8 cellular contexts compared by ENCODE assay signal in the genomic region with DNA sequence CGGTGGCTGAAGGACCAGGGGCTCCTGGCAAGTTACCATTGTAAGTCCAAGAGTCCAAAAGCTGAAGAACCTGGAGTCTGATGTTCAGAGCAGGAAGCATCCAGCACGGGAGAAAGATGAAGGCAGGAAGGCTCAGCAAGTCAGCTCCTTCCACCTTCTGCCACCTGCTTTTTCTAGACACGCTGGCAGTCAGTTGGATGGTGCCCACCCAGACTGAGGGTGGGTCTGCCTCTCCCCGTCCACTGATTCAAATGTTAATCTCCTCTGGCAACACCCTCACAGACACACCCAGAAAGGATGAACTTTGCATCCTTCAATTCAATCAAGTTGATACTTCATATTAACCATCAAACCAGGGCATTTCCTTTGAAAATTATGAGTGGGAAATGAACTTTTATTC.
"Had no signal": no experiment of that assay in that cellular context is flagged by ENCODE, and none has a peak within 500 bp of the region (broad histone marks: within the 10 kb centered on the region; RNA-seq: fewer than 3 reads in every experiment).

No MANE protein-coding gene starts in this region.

- FAIRE-seq: HepG2, HTR-8/SVneo, K562 had no signal

- H3K27ac ChIP-seq: HL-60, KMS-11 had no signal

- DNase-seq: IMR-90, KBM-7, KG1 had no signal

- ATAC-seq: HepG2, K562 had no signal

- H3K4me3 ChIP-seq: K562 had no signal
